In genomic region chr12:83123039-83123438, GRCh38 we compare ENCODE assay signal across 17 cellular contexts.
"Had no signal": no experiment of that assay in that cellular context is flagged by ENCODE, and none has a peak within 500 bp of the region (broad histone marks: within the 10 kb centered on the region; RNA-seq: fewer than 3 reads in every experiment).

No MANE protein-coding gene starts in this region.

- H3K27me3 Mint-ChIP-seq: activated naive CD8-positive, alpha-beta T cell treated with anti-CD3 and anti-CD28 coated beads, Interleukin-2, amount 50 U/mL, for 24 hours; central memory CD8-positive, alpha-beta T cell; effector memory CD8-positive, alpha-beta T cell; T-helper 17 cell had no signal

- H3K4me3 ChIP-seq: ovary, stomach, tibial nerve had no signal

- DNase-seq: activated CD4-positive, alpha-beta T cell treated with anti-CD3 and anti-CD28 coated beads, Interleukin-2, amount 50 U/mL, for 4 hours; activated naive CD4-positive, alpha-beta T cell; activated naive CD8-positive, alpha-beta T cell treated with anti-CD3 and anti-CD28 coated beads, Interleukin-2, amount 50 U/mL, for 24 hours; activated T-cell treated with anti-CD3 and anti-CD28 coated beads, Interleukin-2, amount 50 U/mL, for 48 hours; effector memory CD8-positive, alpha-beta T cell; erythroblast; heart left ventricle; mesendoderm; ovary; stimulated activated CD4-positive, alpha-beta T cell treated with anti-CD3 and anti-CD28 coated beads, Interleukin-15, amount 100 ng/mL, for 24 hours; stimulated activated CD4-positive, alpha-beta T cell treated with anti-CD3 and anti-CD28 coated beads, Interleukin-4, amount 100 ng/mL, for 24 hours; stomach; T-helper 17 cell had no signal

- H3K27ac Mint-ChIP-seq: activated naive CD8-positive, alpha-beta T cell treated with anti-CD3 and anti-CD28 coated beads, Interleukin-2, amount 50 U/mL, for 24 hours; effector memory CD8-positive, alpha-beta T cell; T-helper 17 cell had no signal

- H3K4me3 Mint-ChIP-seq: activated naive CD8-positive, alpha-beta T cell treated with anti-CD3 and anti-CD28 coated beads, Interleukin-2, amount 50 U/mL, for 24 hours; central memory CD8-positive, alpha-beta T cell; effector memory CD8-positive, alpha-beta T cell; neural crest cell; T-helper 17 cell had no signal

- H3K27me3 ChIP-seq: heart left ventricle, ovary, stomach, tibial nerve had no signal

- FAIRE-seq: frontal cortex had no signal

- H3K36me3 ChIP-seq: heart left ventricle, ovary, stomach, tibial nerve had no signal

- H3K27ac ChIP-seq: heart left ventricle, ovary, stomach had no signal

- H3K4me1 Mint-ChIP-seq: activated naive CD8-positive, alpha-beta T cell treated with anti-CD3 and anti-CD28 coated beads, Interleukin-2, amount 50 U/mL, for 24 hours; central memory CD8-positive, alpha-beta T cell; neural crest cell; T-helper 17 cell had no signal
